Comparison of ENCODE assay signal across 1 cellular context in genomic region chr1:115762792-115763191, GRCh38.
TF ChIP-seq lines count a peak whose summit lies in the region.

No MANE protein-coding gene starts in this region.

TF ChIP-seq in H1, 55 proteins besides CTCF, POLR2A, EP300 and RAD21:
- no peak for TF ChIP-seq ATF3 (IDR thresholded peaks at IDR 0.05; ENCODE audit: insufficient read depth, low read depth, low read length)
- TF ChIP-seq USF2 (IDR thresholded peaks at IDR 0.05; ENCODE audit: low read length): peak; percentile 34; the same call in 1 of the 2 replicates
